ENCODE assay signal across 12 cellular contexts in the genomic region with DNA sequence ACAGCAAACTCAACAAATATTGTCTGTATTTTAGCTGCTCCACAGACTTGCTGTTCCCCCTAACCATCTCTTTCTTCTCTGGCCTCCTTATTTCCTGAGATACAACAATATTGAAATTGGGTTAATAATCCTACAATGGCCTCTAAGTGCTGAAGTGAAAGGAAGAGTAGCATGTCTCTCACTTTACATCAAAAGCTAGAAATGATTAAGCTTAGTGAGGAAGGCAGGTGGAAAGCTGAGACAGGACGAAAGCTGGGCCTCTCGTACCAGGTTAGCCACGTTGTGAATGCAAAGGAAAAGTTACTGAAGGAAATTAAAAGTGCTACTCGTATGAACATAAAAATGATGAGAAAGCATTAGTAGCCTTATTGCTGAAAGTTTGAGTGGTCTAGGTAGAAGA.
DNase-seq lines count a peak whose midpoint lies in the region; ATAC-seq lines count a peak whose summit lies in the region.
"Had no signal": no experiment of that assay in that cellular context is flagged by ENCODE, and none has a peak within 500 bp of the region (broad histone marks: within the 10 kb centered on the region; RNA-seq: fewer than 3 reads in every experiment).

No MANE protein-coding gene starts in this region.

- H3K27ac Mint-ChIP-seq in stimulated activated effector memory CD8-positive, alpha-beta T cell treated with anti-CD3 and anti-CD28 coated beads, Interleukin-12 subunit alpha, Interleukin-12 subunit beta, amount 100 ng/mL, for 72 hours, result peak overlapping the region; percentile 9

- peak; percentile 29 for DNase-seq in activated naive CD4-positive, alpha-beta T cell treated with Interleukin-2 at 50 U/mL for 16 hours
- no peak for DNase-seq in activated naive CD4-positive, alpha-beta T cell (lab: John Stamatoyannopoulos, UW)
- DNase-seq in stimulated activated effector memory CD8-positive, alpha-beta T cell treated with anti-CD3 and anti-CD28 coated beads, Interleukin-12 subunit alpha, Interleukin-12 subunit beta, amount 100 ng/mL, for 72 hours (ENCODE audit: low spot score in 2 of 2), result no peak
- DNase-seq in OCI-M1 (lab: John Stamatoyannopoulos, UW), result no peak
- DNase-seq in activated CD8-positive, alpha-beta memory T cell treated with anti-CD3 and anti-CD28 coated beads for 24 hours, result no peak
- DNase-seq: hippocampal formation, mucosa of descending colon, MV-4-11, NCI-H82 had no signal

- ATAC-seq in HG02588 (IDR thresholded peaks at IDR 0.05; ENCODE audit: unreplicated experiment) (peak; percentile 74), HG03469 (IDR thresholded peaks at IDR 0.05; ENCODE audit: unreplicated experiment) (peak; percentile 51), GM21526 (IDR thresholded peaks at IDR 0.05; ENCODE audit: low FRiP score, unreplicated experiment) (no peak)
- ATAC-seq in stimulated activated effector memory CD8-positive, alpha-beta T cell treated with anti-CD3 and anti-CD28 coated beads, Interleukin-12 subunit alpha, Interleukin-12 subunit beta, amount 100 ng/mL, for 72 hours, result peak; percentile 84
- ATAC-seq: mucosa of descending colon had no signal

- H3K4me1 Mint-ChIP-seq in stimulated activated effector memory CD8-positive, alpha-beta T cell treated with anti-CD3 and anti-CD28 coated beads, Interleukin-12 subunit alpha, Interleukin-12 subunit beta, amount 100 ng/mL, for 72 hours, result peaks cover 52% of the 10 kb centered on the region

- H3K36me3 Mint-ChIP-seq in stimulated activated effector memory CD8-positive, alpha-beta T cell treated with anti-CD3 and anti-CD28 coated beads, Interleukin-12 subunit alpha, Interleukin-12 subunit beta, amount 100 ng/mL, for 72 hours, result peaks cover 54% of the 10 kb centered on the region

- no peaks in the 10 kb centered on the region for H3K9me3 Mint-ChIP-seq in stimulated activated effector memory CD8-positive, alpha-beta T cell treated with anti-CD3 and anti-CD28 coated beads, Interleukin-12 subunit alpha, Interleukin-12 subunit beta, amount 100 ng/mL, for 72 hours

- peak overlapping the region; percentile 4 for H3K4me3 Mint-ChIP-seq in stimulated activated effector memory CD8-positive, alpha-beta T cell treated with anti-CD3 and anti-CD28 coated beads, Interleukin-12 subunit alpha, Interleukin-12 subunit beta, amount 100 ng/mL, for 72 hours
